Comparison of ENCODE assay signal across 11 cellular contexts in the genomic region with DNA sequence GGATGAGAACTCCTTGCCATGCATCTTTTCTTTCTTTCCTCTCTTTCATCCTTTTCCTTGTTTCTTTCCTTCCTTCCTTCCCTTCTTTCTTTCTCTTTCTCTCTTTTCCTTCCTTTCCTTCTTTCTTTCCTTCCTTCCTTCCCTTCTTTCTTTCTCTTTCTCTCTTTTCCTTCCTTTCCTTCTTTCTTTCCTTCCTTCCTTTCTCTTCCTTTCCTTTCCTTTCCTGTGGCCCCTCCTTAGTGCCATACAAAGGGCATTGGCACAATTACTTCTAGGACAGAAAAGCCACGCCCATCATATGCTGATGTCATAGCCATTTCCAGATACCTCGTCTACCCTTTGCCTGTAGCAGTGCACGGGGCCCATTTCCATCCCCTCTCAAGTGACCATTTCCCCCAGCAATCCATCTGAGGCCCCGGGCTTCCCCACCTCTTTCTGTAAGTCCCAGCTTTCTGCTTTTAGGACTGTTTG. TPM values are rescaled to one million over a fixed set of nuclear protein-coding genes. Genes with fewer than 3 reads are reported as not detected.
DNase-seq lines count a peak whose midpoint lies in the region; ATAC-seq and TF ChIP-seq lines count a peak whose summit lies in the region.
"Had no signal": no experiment of that assay in that cellular context is flagged by ENCODE, and none has a peak within 500 bp of the region (broad histone marks: within the 10 kb centered on the region; RNA-seq: fewer than 3 reads in every experiment).

No MANE protein-coding gene starts in this region.

- peaks cover 0 to 18% of the 10 kb centered on the region in 2 experiments; a peak in 2 of 3 replicates for H3K36me3 ChIP-seq in HEK293 (ENCODE audit: control insufficient read depth in 2 of 2, insufficient read depth in 1 of 2, low read length in 2 of 2)

- peak overlapping the region; percentile 36 for H3K4me3 Mint-ChIP-seq in activated CD8-positive, alpha-beta memory T cell treated with anti-CD3 and anti-CD28 coated beads, Interleukin-2, amount 10 ng/mL, durations not matched to agents 7 days and 5 days
- peak overlapping the region; percentile 4 for H3K4me3 Mint-ChIP-seq in activated CD8-positive, alpha-beta T cell treated with anti-CD3 and anti-CD28 coated beads, Interleukin-2, amount 10 ng/mL, durations not matched to agents 7 days and 5 days
- peak overlapping the region; percentile 12 for H3K4me3 Mint-ChIP-seq in nephron progenitor cell

- no peak overlapping the region for H3K27ac Mint-ChIP-seq in activated CD8-positive, alpha-beta memory T cell treated with anti-CD3 and anti-CD28 coated beads, Interleukin-2, amount 10 ng/mL, durations not matched to agents 7 days and 5 days
- H3K27ac Mint-ChIP-seq in activated CD8-positive, alpha-beta T cell treated with anti-CD3 and anti-CD28 coated beads, Interleukin-2, amount 10 ng/mL, durations not matched to agents 7 days and 5 days: no peak overlapping the region
- H3K27ac Mint-ChIP-seq in nephron progenitor cell: no peak overlapping the region

- DNase-seq in activated CD8-positive, alpha-beta memory T cell treated with anti-CD3 and anti-CD28 coated beads, Interleukin-2, amount 10 ng/mL, durations not matched to agents 7 days and 5 days: no peak
- DNase-seq in activated CD8-positive, alpha-beta memory T cell treated with anti-CD3 and anti-CD28 coated beads, Interleukin-2, amount 50 U/mL, for 4 hours: no peak
- DNase-seq in activated CD8-positive, alpha-beta T cell treated with anti-CD3 and anti-CD28 coated beads, Interleukin-2, amount 10 ng/mL, durations not matched to agents 7 days and 5 days: no peak
- DNase-seq in nephron progenitor cell: no peak
- no peak for DNase-seq in NCI-H1092 (lab: John Stamatoyannopoulos, UW)
- DNase-seq: AML-193, kidney glomerular epithelial cell, occipital lobe had no signal

- no peak overlapping the region for H3K27ac ChIP-seq in HEK293 (ENCODE audit: extremely low read depth, low read depth, low read length)

- no peaks in the 10 kb centered on the region for H3K9me3 Mint-ChIP-seq in activated CD8-positive, alpha-beta memory T cell treated with anti-CD3 and anti-CD28 coated beads, Interleukin-2, amount 10 ng/mL, durations not matched to agents 7 days and 5 days (ENCODE audit: low read depth)
- no peaks in the 10 kb centered on the region for H3K9me3 Mint-ChIP-seq in activated CD8-positive, alpha-beta T cell treated with anti-CD3 and anti-CD28 coated beads, Interleukin-2, amount 10 ng/mL, durations not matched to agents 7 days and 5 days (ENCODE audit: insufficient read depth)
- H3K9me3 Mint-ChIP-seq in nephron progenitor cell: no peaks in the 10 kb centered on the region

- H3K4me1 ChIP-seq in HEK293 (ENCODE audit: control insufficient read depth, insufficient read depth, low read length): peaks cover 17% of the 10 kb centered on the region; the same call in 1 of the 2 replicates

- CTCF ChIA-PET in activated CD8-positive, alpha-beta memory T cell treated with anti-CD3 and anti-CD28 coated beads, Interleukin-2, amount 10 ng/mL, durations not matched to agents 7 days and 5 days (lab: Charles Lee): interaction anchor here (1.7 to 7.7 kb wide), 3 partner anchors 7 to 66 kb away, joined by 5 to 65 read pairs (median 7); partner anchors contain the start of genes ADISSP and CDC25B
- CTCF ChIA-PET in HEK293 (lab: Yijun Ruan, JAX): interaction anchor here (0.9 to 10.3 kb wide), 8 partner anchors 23 to 296 kb away, joined by 4 to 142 read pairs (median 5); partner anchors contain the start of gene AP5S1
- CTCF ChIA-PET in activated CD8-positive, alpha-beta T cell treated with anti-CD3 and anti-CD28 coated beads, Interleukin-2, amount 10 ng/mL, durations not matched to agents 7 days and 5 days (lab: Charles Lee): interaction anchor here (1.6 to 9.6 kb wide), 3 partner anchors 30 to 97 kb away, joined by 4 to 126 read pairs (median 20); partner anchors contain the start of gene AP5S1

- H3K4me1 Mint-ChIP-seq in activated CD8-positive, alpha-beta memory T cell treated with anti-CD3 and anti-CD28 coated beads, Interleukin-2, amount 10 ng/mL, durations not matched to agents 7 days and 5 days: peaks cover 29% of the 10 kb centered on the region
- H3K4me1 Mint-ChIP-seq in activated CD8-positive, alpha-beta T cell treated with anti-CD3 and anti-CD28 coated beads, Interleukin-2, amount 10 ng/mL, durations not matched to agents 7 days and 5 days (ENCODE audit: low read depth): peaks cover 36% of the 10 kb centered on the region
- H3K4me1 Mint-ChIP-seq in nephron progenitor cell: peaks cover 13% of the 10 kb centered on the region

- ATAC-seq in activated CD8-positive, alpha-beta memory T cell treated with anti-CD3 and anti-CD28 coated beads, Interleukin-2, amount 10 ng/mL, durations not matched to agents 7 days and 5 days: no peak
- ATAC-seq in activated CD8-positive, alpha-beta T cell treated with anti-CD3 and anti-CD28 coated beads, Interleukin-2, amount 10 ng/mL, durations not matched to agents 7 days and 5 days: no peak
- ATAC-seq in GM19455 (IDR thresholded peaks at IDR 0.05; ENCODE audit: unreplicated experiment) (no peak), GM21381 (IDR thresholded peaks at IDR 0.05; ENCODE audit: unreplicated experiment) (no peak)

- no peak overlapping the region for H3K4me3 ChIP-seq in HEK293 (ENCODE audit: low read depth, low read length)

- no peaks in the 10 kb centered on the region for H3K9me3 ChIP-seq in HEK293 (ENCODE audit: control insufficient read depth, insufficient read depth, low read depth, low read length)

- POLR2A ChIA-PET in HEK293 (lab: Yijun Ruan, JAX): interaction anchor here (0.5 to 0.9 kb wide), 2 partner anchors 9 to 29 kb away, joined by 4 read pairs; no protein-coding TSS in a partner anchor
- POLR2A ChIA-PET in activated CD8-positive, alpha-beta T cell treated with anti-CD3 and anti-CD28 coated beads, Interleukin-2, amount 10 ng/mL, durations not matched to agents 7 days and 5 days (lab: Charles Lee): interaction anchor here (4.5 kb wide), 1 partner anchor 32 kb away, joined by 44 read pairs; the partner anchor contains the start of gene AP5S1

- H3K27me3 Mint-ChIP-seq in activated CD8-positive, alpha-beta memory T cell treated with anti-CD3 and anti-CD28 coated beads, Interleukin-2, amount 10 ng/mL, durations not matched to agents 7 days and 5 days: no peaks in the 10 kb centered on the region
- no peaks in the 10 kb centered on the region for H3K27me3 Mint-ChIP-seq in activated CD8-positive, alpha-beta T cell treated with anti-CD3 and anti-CD28 coated beads, Interleukin-2, amount 10 ng/mL, durations not matched to agents 7 days and 5 days (ENCODE audit: low read depth)
- peaks cover 38% of the 10 kb centered on the region for H3K27me3 Mint-ChIP-seq in nephron progenitor cell (ENCODE audit: low read depth, poor library complexity)

- H3K36me3 Mint-ChIP-seq in activated CD8-positive, alpha-beta memory T cell treated with anti-CD3 and anti-CD28 coated beads, Interleukin-2, amount 10 ng/mL, durations not matched to agents 7 days and 5 days: peaks cover 3% of the 10 kb centered on the region
- peaks cover 8% of the 10 kb centered on the region for H3K36me3 Mint-ChIP-seq in activated CD8-positive, alpha-beta T cell treated with anti-CD3 and anti-CD28 coated beads, Interleukin-2, amount 10 ng/mL, durations not matched to agents 7 days and 5 days (ENCODE audit: low read depth)
- H3K36me3 Mint-ChIP-seq in nephron progenitor cell (ENCODE audit: low read depth): peaks cover 6% of the 10 kb centered on the region

- no peak for TF ChIP-seq CTCF in HEK293 (tag by site-specific recombination; IDR thresholded peaks at IDR 0.05)
- no peak for TF ChIP-seq CTCF in nephron progenitor cell (IDR thresholded peaks at IDR 0.05)

TF ChIP-seq in HEK293, 187 proteins besides CTCF, POLR2A, EP300 and RAD21 (continues in another document):
- TF ChIP-seq HIC1 (tag by site-specific recombination; IDR thresholded peaks at IDR 0.05): peak; percentile 83

RNA-seq across cellular contexts. Expression of gene CENPB, which starts 2.2 kb away (rescaled TPM):
- total RNA-seq in activated CD8-positive, alpha-beta memory T cell treated with anti-CD3 and anti-CD28 coated beads, Interleukin-2, amount 10 ng/mL, durations not matched to agents 7 days and 5 days: 10 to 100 TPM; 76.5 to 76.8 TPM
- total RNA-seq in activated CD8-positive, alpha-beta T cell treated with anti-CD3 and anti-CD28 coated beads, Interleukin-2, amount 10 ng/mL, durations not matched to agents 7 days and 5 days: 10 to 100 TPM; 87.1 to 92.0 TPM

RNA-seq across cellular contexts. Expression of gene CDC25B, which starts 7.4 kb away (rescaled TPM):
- total RNA-seq in activated CD8-positive, alpha-beta memory T cell treated with anti-CD3 and anti-CD28 coated beads, Interleukin-2, amount 10 ng/mL, durations not matched to agents 7 days and 5 days: 100 to 1,000 TPM; 194 to 312 TPM
- total RNA-seq in activated CD8-positive, alpha-beta T cell treated with anti-CD3 and anti-CD28 coated beads, Interleukin-2, amount 10 ng/mL, durations not matched to agents 7 days and 5 days: 100 to 1,000 TPM; 294 to 298 TPM

RNA-seq across cellular contexts. Expression of gene SPEF1, which starts 7.5 kb away (rescaled TPM):
- under 1 TPM in 1 of 2 experiments, not detected in 1; 0.18 TPM for total RNA-seq in activated CD8-positive, alpha-beta memory T cell treated with anti-CD3 and anti-CD28 coated beads, Interleukin-2, amount 10 ng/mL, durations not matched to agents 7 days and 5 days
- total RNA-seq in activated CD8-positive, alpha-beta T cell treated with anti-CD3 and anti-CD28 coated beads, Interleukin-2, amount 10 ng/mL, durations not matched to agents 7 days and 5 days: under 1 TPM; 0.16 TPM

RNA-seq across cellular contexts. Expression of gene ADISSP, which starts 21.2 kb away (rescaled TPM):
- 10 to 100 TPM; 32.5 to 37.0 TPM for total RNA-seq in activated CD8-positive, alpha-beta memory T cell treated with anti-CD3 and anti-CD28 coated beads, Interleukin-2, amount 10 ng/mL, durations not matched to agents 7 days and 5 days
- 10 to 100 TPM; 37.4 to 38.5 TPM for total RNA-seq in activated CD8-positive, alpha-beta T cell treated with anti-CD3 and anti-CD28 coated beads, Interleukin-2, amount 10 ng/mL, durations not matched to agents 7 days and 5 days

RNA-seq across cellular contexts. Expression of gene AP5S1, which starts 31.6 kb away (rescaled TPM):
- 10 to 100 TPM; 13.8 to 15.5 TPM for total RNA-seq in activated CD8-positive, alpha-beta memory T cell treated with anti-CD3 and anti-CD28 coated beads, Interleukin-2, amount 10 ng/mL, durations not matched to agents 7 days and 5 days
- total RNA-seq in activated CD8-positive, alpha-beta T cell treated with anti-CD3 and anti-CD28 coated beads, Interleukin-2, amount 10 ng/mL, durations not matched to agents 7 days and 5 days: 10 to 100 TPM; 13.8 to 16.5 TPM
